In genomic region chr11:96893988-96894387, GRCh38 we compare ENCODE assay signal across 11 cellular contexts.
DNase-seq lines count a peak whose midpoint lies in the region; TF ChIP-seq lines count a peak whose summit lies in the region.
"Had no signal": no experiment of that assay in that cellular context is flagged by ENCODE, and none has a peak within 500 bp of the region (broad histone marks: within the 10 kb centered on the region; RNA-seq: fewer than 3 reads in every experiment).

No MANE protein-coding gene starts in this region.

- H3K27me3 ChIP-seq in HUES6 (ENCODE audit: control insufficient read depth, insufficient read depth, low read length) = no peaks in the 10 kb centered on the region
- no peaks in the 10 kb centered on the region for H3K27me3 ChIP-seq in endodermal cell (ENCODE audit: control insufficient read depth, insufficient read depth, low read length, poor library complexity, severe bottlenecking)
- H3K27me3 ChIP-seq in mesendoderm (ENCODE audit: insufficient read depth, low read length, poor library complexity) = no peaks in the 10 kb centered on the region
- no peaks in the 10 kb centered on the region for H3K27me3 ChIP-seq in vagina

- H3K36me3 ChIP-seq in HUES6 (ENCODE audit: control insufficient read depth, insufficient read depth, low read length) (no peaks in the 10 kb centered on the region), endodermal cell (ENCODE audit: control insufficient read depth, insufficient read depth, low read length) (no peaks in the 10 kb centered on the region), mesendoderm (ENCODE audit: control insufficient read depth, insufficient read depth, low read length) (no peaks in the 10 kb centered on the region), vagina (no peaks in the 10 kb centered on the region)

- peaks cover 9% of the 10 kb centered on the region for H3K4me1 Mint-ChIP-seq in endodermal cell
- H3K4me1 Mint-ChIP-seq: CD14-positive monocyte had no signal

- H3K4me3 ChIP-seq in HUES6 (ENCODE audit: low read depth, low read length) (no peak overlapping the region), endodermal cell (ENCODE audit: low read length) (no peak overlapping the region), mesendoderm (ENCODE audit: low read length) (no peak overlapping the region), vagina (no peak overlapping the region)
- H3K4me3 ChIP-seq: K562 had no signal

- H3K27me3 Mint-ChIP-seq in endodermal cell (ENCODE audit: insufficient read depth) = no peaks in the 10 kb centered on the region

- no peaks in the 10 kb centered on the region for H3K79me1 ChIP-seq in mesendoderm (ENCODE audit: low read length)

- H3K23ac ChIP-seq in mesendoderm (ENCODE audit: low read length) = no peak overlapping the region

- H3K9ac ChIP-seq in HUES6 (ENCODE audit: low read length) (peak overlapping the region; percentile 31), endodermal cell (ENCODE audit: extremely low read depth, low read length, poor library complexity, severe bottlenecking) (no peak overlapping the region), mesendoderm (ENCODE audit: low read length) (no peak overlapping the region)

- H2BK15ac ChIP-seq in mesendoderm (replicated peaks; ENCODE audit: low read depth) = no peak overlapping the region

- H3K9me3 Mint-ChIP-seq in endodermal cell = no peaks in the 10 kb centered on the region

- no peak for DNase-seq in endodermal cell
- DNase-seq in mesendoderm = peak; percentile 57
- no peak for DNase-seq in HT-29 (ENCODE audit: low spot score)
- no peak for DNase-seq in 8988T
- DNase-seq in vagina (ENCODE audit: extremely low spot score in 2 of 2) = no peak
- DNase-seq: CD8-positive, alpha-beta T cell; COR-L47; H7 had no signal

- peaks cover 11% of the 10 kb centered on the region for H3K4me1 ChIP-seq in HUES6 (ENCODE audit: control insufficient read depth, insufficient read depth, low read length)
- peaks cover 4% of the 10 kb centered on the region for H3K4me1 ChIP-seq in endodermal cell (ENCODE audit: control insufficient read depth, insufficient read depth, low read length)
- H3K4me1 ChIP-seq in mesendoderm (ENCODE audit: control insufficient read depth, low read depth, low read length) = no peaks in the 10 kb centered on the region
- no peaks in the 10 kb centered on the region for H3K4me1 ChIP-seq in vagina

- H3K9me3 ChIP-seq in HUES6 (ENCODE audit: control insufficient read depth, insufficient read depth, low read depth, low read length) (no peaks in the 10 kb centered on the region), endodermal cell (ENCODE audit: control insufficient read depth, low read length) (no peaks in the 10 kb centered on the region), vagina (no peaks in the 10 kb centered on the region)

- H3K79me2 ChIP-seq in mesendoderm (ENCODE audit: control insufficient read depth, insufficient read depth, low read length) = no peaks in the 10 kb centered on the region

- no peak overlapping the region for H4K5ac ChIP-seq in mesendoderm (ENCODE audit: low read length)

- no peak overlapping the region for H2AK5ac ChIP-seq in mesendoderm (ENCODE audit: low read length)

- no peak overlapping the region for H3K4me2 ChIP-seq in mesendoderm (ENCODE audit: low read length)

- no peak overlapping the region for H3K4ac ChIP-seq in mesendoderm (ENCODE audit: low read depth, low read length)

- no peak overlapping the region for H3K4me3 Mint-ChIP-seq in endodermal cell
- H3K4me3 Mint-ChIP-seq: CD14-positive monocyte; CD8-positive, alpha-beta T cell had no signal

- H2BK5ac ChIP-seq in mesendoderm (ENCODE audit: low read length) = no peak overlapping the region

- H3K56ac ChIP-seq in mesendoderm (ENCODE audit: low read length) = no peak overlapping the region

- no peak for TF ChIP-seq CTCF in endodermal cell (conservative IDR thresholded peaks at IDR 0.05)
- TF ChIP-seq CTCF in vagina (IDR thresholded peaks at IDR 0.05) = no peak

- H3K36me3 Mint-ChIP-seq in endodermal cell (ENCODE audit: low read depth) = no peaks in the 10 kb centered on the region
- H3K36me3 Mint-ChIP-seq: CD14-positive monocyte; CD8-positive, alpha-beta T cell had no signal

- intact Hi-C loops in vagina (cut with DNase I) = no loop called here

- H3K18ac ChIP-seq in mesendoderm (ENCODE audit: low read length) = no peak overlapping the region

- no peak overlapping the region for H2BK120ac ChIP-seq in mesendoderm (ENCODE audit: low read depth, low read length)

- no peak for TF ChIP-seq POLR2A in vagina (IDR thresholded peaks at IDR 0.05)

- H4K8ac ChIP-seq in mesendoderm (ENCODE audit: low read depth, low read length) = no peak overlapping the region

- 83 to 92% methylated on average over 2 to 3 of the region's 3 CpGs for WGBS in endodermal cell (ENCODE audit: insufficient coverage in 1 of 2, insufficient read length in 1 of 2), 2 experiments
- no CpG with 5 or more reads among the region's 3 CpGs for WGBS in mesendoderm (ENCODE audit: extremely low coverage, insufficient coverage, low lambda C conversion rate)

- H3K27ac ChIP-seq in HUES6 (ENCODE audit: low read depth, low read length) (peak overlapping the region; percentile 86), endodermal cell (ENCODE audit: low read depth, low read length) (no peak overlapping the region), mesendoderm (ENCODE audit: low read depth, low read length) (no peak overlapping the region), vagina (no peak overlapping the region)

- peak overlapping the region; percentile 2 for H3K27ac Mint-ChIP-seq in endodermal cell
- H3K27ac Mint-ChIP-seq: CD14-positive monocyte; CD8-positive, alpha-beta T cell had no signal
